ENCODE assay signal across 22 cellular contexts in genomic region chrX:16282209-16282608, GRCh38.
"Had no signal": no experiment of that assay in that cellular context is flagged by ENCODE, and none has a peak within 500 bp of the region (broad histone marks: within the 10 kb centered on the region; RNA-seq: fewer than 3 reads in every experiment).

No MANE protein-coding gene starts in this region.

- H3K36me3 ChIP-seq: left lung, pancreas, right lobe of liver, stomach, thyroid gland, vagina had no signal

- H3K4me3 ChIP-seq: hepatocyte, left lung, lung, pancreas, right lobe of liver, stomach, thyroid gland, vagina had no signal

- H3K79me2 ChIP-seq: hepatocyte had no signal

- H3K4me2 ChIP-seq: hepatocyte had no signal

- H3K36me3 Mint-ChIP-seq: memory B cell; naive thymus-derived CD8-positive, alpha-beta T cell; stimulated activated effector memory CD8-positive, alpha-beta T cell treated with anti-CD3 and anti-CD28 coated beads, Interleukin-12 subunit alpha, Interleukin-12 subunit beta, amount 100 ng/mL, for 72 hours had no signal

- H3K9me3 ChIP-seq: left lung, pancreas, right lobe of liver, stomach, thyroid gland, vagina had no signal

- FAIRE-seq: frontal cortex, kidney, pancreas had no signal

- H3K27ac Mint-ChIP-seq: effector memory CD8-positive, alpha-beta T cell; memory B cell; naive thymus-derived CD8-positive, alpha-beta T cell; nephron progenitor cell; stimulated activated effector memory CD8-positive, alpha-beta T cell treated with anti-CD3 and anti-CD28 coated beads, Interleukin-12 subunit alpha, Interleukin-12 subunit beta, amount 100 ng/mL, for 72 hours had no signal

- H3K9me3 Mint-ChIP-seq: effector memory CD8-positive, alpha-beta T cell; naive thymus-derived CD8-positive, alpha-beta T cell; stimulated activated effector memory CD8-positive, alpha-beta T cell treated with anti-CD3 and anti-CD28 coated beads, Interleukin-12 subunit alpha, Interleukin-12 subunit beta, amount 100 ng/mL, for 72 hours had no signal

- H2AFZ ChIP-seq: hepatocyte had no signal

- H3K4me1 ChIP-seq: left lung, pancreas, right lobe of liver, stomach, thyroid gland, vagina had no signal

- H3K4me3 Mint-ChIP-seq: effector memory CD8-positive, alpha-beta T cell; memory B cell; naive thymus-derived CD8-positive, alpha-beta T cell; nephron progenitor cell; stimulated activated effector memory CD8-positive, alpha-beta T cell treated with anti-CD3 and anti-CD28 coated beads, Interleukin-12 subunit alpha, Interleukin-12 subunit beta, amount 100 ng/mL, for 72 hours had no signal

- H3K27me3 ChIP-seq: hepatocyte, left lung, right lobe of liver, stomach, thyroid gland, vagina had no signal

- H3K4me1 Mint-ChIP-seq: naive thymus-derived CD8-positive, alpha-beta T cell; nephron progenitor cell; stimulated activated effector memory CD8-positive, alpha-beta T cell treated with anti-CD3 and anti-CD28 coated beads, Interleukin-12 subunit alpha, Interleukin-12 subunit beta, amount 100 ng/mL, for 72 hours had no signal

- ATAC-seq: effector memory CD8-positive, alpha-beta T cell; left lung; naive thymus-derived CD8-positive, alpha-beta T cell; pancreas; right lobe of liver; stimulated activated effector memory CD8-positive, alpha-beta T cell treated with anti-CD3 and anti-CD28 coated beads, Interleukin-12 subunit alpha, Interleukin-12 subunit beta, amount 100 ng/mL, for 72 hours had no signal

- DNase-seq: cortex of kidney; effector memory CD8-positive, alpha-beta T cell; kidney; left lung; naive thymus-derived CD8-positive, alpha-beta T cell; nephron progenitor cell; occipital lobe; pancreas; retina; right lobe of liver; stimulated activated CD4-positive, alpha-beta T cell treated with anti-CD3 and anti-CD28 coated beads, Interleukin-2, amount 100 ng/mL, for 24 hours; stimulated activated CD4-positive, alpha-beta T cell treated with anti-CD3 and anti-CD28 coated beads, Interleukin-4, amount 100 ng/mL, for 24 hours; stimulated activated naive CD4-positive, alpha-beta T cell treated with Interleukin-2 at 50 U/mL for 16 hours; stomach; thyroid gland; trophoblast cell had no signal

- H3K27ac ChIP-seq: hepatocyte, left lung, pancreas, right lobe of liver, stomach, thyroid gland, vagina had no signal
